17 cellular contexts compared by ENCODE assay signal in genomic region chr1:47722101-47722500, GRCh38.
DNase-seq lines count a peak whose midpoint lies in the region; ATAC-seq and TF ChIP-seq lines count a peak whose summit lies in the region.
"Had no signal": no experiment of that assay in that cellular context is flagged by ENCODE, and none has a peak within 500 bp of the region (broad histone marks: within the 10 kb centered on the region; RNA-seq: fewer than 3 reads in every experiment).

No MANE protein-coding gene starts in this region.

- no peak overlapping the region for H3K27ac ChIP-seq in coronary artery
- H3K27ac ChIP-seq: 22Rv1, A549, BLaER1 had no signal

- no peak for TF ChIP-seq CTCF in coronary artery (IDR thresholded peaks at IDR 0.05)

- intact Hi-C loops in sciatic nerve (cut with DNase I) = loop anchor here (10.0 kb wide), 1 partner anchor 537 kb away; no protein-coding TSS in a partner anchor

- peak; percentile 1 for DNase-seq in AG08396 (ENCODE audit: low spot score)
- peak; percentile 40 for DNase-seq in coronary artery (ENCODE audit: low spot score)
- peak; percentile 81 for DNase-seq in mesenteric fat pad (ENCODE audit: low spot score)
- no peak for DNase-seq in sciatic nerve (ENCODE audit: low spot score)
- DNase-seq in stimulated activated CD4-positive, alpha-beta T cell treated with anti-CD3 and anti-CD28 coated beads, Interleukin-2, amount 100 ng/mL, for 48 hours = no peak
- DNase-seq: BE2C; C1 segment of cervical spinal cord; CD4-positive, alpha-beta memory T cell; CD4-positive, CD25-positive, alpha-beta regulatory T cell; CD8-positive, alpha-beta memory T cell; COR-L47; DMS 273 treated with DMSO at 0.1 percent for 48 hours; DMS79 treated with DMSO at 0.1 percent for 48 hours; GF-D8 had no signal

- no peak for ATAC-seq in sciatic nerve
- ATAC-seq: A549 had no signal

- no peak overlapping the region for H3K4me3 ChIP-seq in coronary artery
- H3K4me3 ChIP-seq: A549, BLaER1 had no signal

Comparison
In these comparisons a context has a peak if more than half of its experiments do, and no peak if none do; other contexts are left out.
1. DNase-seq: peak in AG08396 (single experiment), coronary artery (single experiment) and mesenteric fat pad (single experiment); none in sciatic nerve (single experiment) and stimulated activated CD4-positive, alpha-beta T cell treated with anti-CD3 and anti-CD28 coated beads, Interleukin-2, amount 100 ng/mL, for 48 hours (0 of 2).